In the genomic region with DNA sequence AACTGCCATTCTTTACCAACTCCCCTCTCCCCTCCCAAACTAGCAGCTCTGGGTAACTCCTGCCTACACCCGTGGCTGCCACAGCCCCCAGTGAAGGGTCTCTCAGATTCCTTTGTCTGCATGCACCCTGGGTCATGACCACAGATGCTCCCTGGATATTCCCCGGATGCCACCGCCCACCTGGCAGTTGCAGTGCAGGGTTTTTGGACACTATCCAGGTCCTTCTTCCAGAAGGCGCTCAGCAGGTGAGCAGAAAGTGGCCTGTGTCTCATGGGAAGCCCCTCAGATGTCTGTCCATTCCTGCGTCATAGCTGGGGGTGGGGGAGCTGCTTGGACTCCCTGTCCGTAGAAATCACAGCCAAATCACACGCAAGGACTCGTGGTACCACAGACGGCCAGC, we compare ENCODE assay signal across 15 cellular contexts. TPM values are rescaled to one million over a fixed set of nuclear protein-coding genes. Genes with fewer than 3 reads are reported as not detected.
DNase-seq lines count a peak whose midpoint lies in the region; ATAC-seq and TF ChIP-seq lines count a peak whose summit lies in the region.
"Had no signal": no experiment of that assay in that cellular context is flagged by ENCODE, and none has a peak within 500 bp of the region (broad histone marks: within the 10 kb centered on the region; RNA-seq: fewer than 3 reads in every experiment).

No MANE protein-coding gene starts in this region.

- H3K9me3 ChIP-seq in endodermal cell (ENCODE audit: control insufficient read depth, low read length) (peaks cover 7% of the 10 kb centered on the region), transverse colon (no peaks in the 10 kb centered on the region)

- no peaks in the 10 kb centered on the region for H3K4me1 ChIP-seq in endodermal cell (ENCODE audit: control insufficient read depth, insufficient read depth, low read length)
- peaks cover 46 to 82% (median 68%) of the 10 kb centered on the region in 4 donors for H3K4me1 ChIP-seq in transverse colon

- H3K36me3 ChIP-seq in endodermal cell (ENCODE audit: control insufficient read depth, insufficient read depth, low read length) (no peaks in the 10 kb centered on the region), transverse colon (no peaks in the 10 kb centered on the region)
- H3K36me3 ChIP-seq: brain microvascular endothelial cell had no signal

- no peak for TF ChIP-seq CTCF in endodermal cell (conservative IDR thresholded peaks at IDR 0.05)
- TF ChIP-seq CTCF in transverse colon (IDR thresholded peaks at IDR 0.05): no peak

- H3K27me3 ChIP-seq in endodermal cell (ENCODE audit: control insufficient read depth, insufficient read depth, low read length, poor library complexity, severe bottlenecking) (no peaks in the 10 kb centered on the region), transverse colon (no peaks in the 10 kb centered on the region)
- H3K27me3 ChIP-seq: brain microvascular endothelial cell had no signal

- H3K4me1 Mint-ChIP-seq in endodermal cell: peaks cover 9% of the 10 kb centered on the region

- intact Hi-C loops in transverse colon (cut with DNase I; ENCODE audit: low total_unique reads): loop anchor here (5.0 kb wide), 1 partner anchor 34 kb away; no protein-coding TSS in a partner anchor

- no peak for ATAC-seq in GM18858 (IDR thresholded peaks at IDR 0.05; ENCODE audit: unreplicated experiment)

- in situ Hi-C loops in transverse colon (cut with MboI; ENCODE audit: low pct_ligation_motif_present in 1 of 4, low pct_unique_long_range_greater_than_20kb in 1 of 4, low sequenced_read_pairs in 3 of 4): no loop called here

- peaks cover 1% of the 10 kb centered on the region for H3K9me3 Mint-ChIP-seq in endodermal cell

- H3K9ac ChIP-seq in endodermal cell (ENCODE audit: extremely low read depth, low read length, poor library complexity, severe bottlenecking): no peak overlapping the region
- H3K9ac ChIP-seq: KMS-11 had no signal

- peaks cover 4% of the 10 kb centered on the region for H3K36me3 Mint-ChIP-seq in endodermal cell (ENCODE audit: low read depth)

- peak; percentile 16 for DNase-seq in NCI-H146 (lab: John Stamatoyannopoulos, UW)
- no peak for DNase-seq in NCI-H146 treated with DMSO at 0.1 percent for 48 hours (lab: John Stamatoyannopoulos, UW; ENCODE audit: unreplicated experiment)
- peak; percentile 46 for DNase-seq in COLO668 (lab: John Stamatoyannopoulos, UW; ENCODE audit: unreplicated experiment)
- peak; percentile 75 to 87 for DNase-seq in NCI-H524 (lab: John Stamatoyannopoulos, UW)
- DNase-seq in endodermal cell: no peak
- DNase-seq in AG08396 (ENCODE audit: low spot score): no peak
- DNase-seq in transverse colon: no peak
- DNase-seq: activated gamma-delta T cell; brain microvascular endothelial cell; effector CD8-positive, alpha-beta T cell; foreskin fibroblast; HCEC 1CT; nucleus accumbens had no signal

- peak overlapping the region; percentile 66 for H3K27ac Mint-ChIP-seq in endodermal cell

- no peak for TF ChIP-seq POLR2A in transverse colon (IDR thresholded peaks at IDR 0.05)

- H3K27ac ChIP-seq in endodermal cell (ENCODE audit: low read depth, low read length) (no peak overlapping the region), transverse colon (no peak overlapping the region)
- H3K27ac ChIP-seq: brain microvascular endothelial cell, KMS-11 had no signal

- no peak overlapping the region for H3K4me3 ChIP-seq in endodermal cell (ENCODE audit: low read length)
- H3K4me3 ChIP-seq in transverse colon: no peak overlapping the region

- no peak for TF ChIP-seq EP300 in transverse colon (IDR thresholded peaks at IDR 0.05; ENCODE audit: low read depth)

- H3K27me3 Mint-ChIP-seq in endodermal cell (ENCODE audit: insufficient read depth): no peaks in the 10 kb centered on the region

- 90 to 91% methylated on average over 4 to 9 of the region's 9 CpGs for WGBS in endodermal cell (ENCODE audit: insufficient coverage in 1 of 2, insufficient read length in 1 of 2), 2 experiments
- WGBS in transverse colon (ENCODE audit: low coverage in 1 of 2), 2 donors: 75 to 100% methylated on average over 1 to 9 of the region's 9 CpGs

- no peak overlapping the region for H3K4me3 Mint-ChIP-seq in endodermal cell

RNA-seq across cellular contexts. Expression of a gene that starts 38.8 kb away (rescaled TPM):
- 10 to 100 TPM; 10.9 to 15.4 TPM for total RNA-seq in endodermal cell
- polyA plus RNA-seq in endodermal cell (2013, experiment 1 of 2): 7.1 TPM
- 6.6 TPM for polyA plus RNA-seq in endodermal cell (2013, experiment 2 of 2)
- total RNA-seq in transverse colon: 10 to 100 TPM; 16.2 to 72.2 (median 18.0) TPM

RNA-seq across cellular contexts. Expression of a gene that starts 45.2 kb away (rescaled TPM):
- total RNA-seq in endodermal cell: 100 to 1,000 TPM; 156 to 212 TPM
- 502 TPM for polyA plus RNA-seq in endodermal cell (2013, experiment 1 of 2)
- polyA plus RNA-seq in endodermal cell (2013, experiment 2 of 2): 458 TPM
- total RNA-seq in transverse colon: 10 to 100 TPM in 2 of 4 donors, 1 to 10 TPM in 2; 3.0 to 15.1 (median 8.8) TPM

Comparison
In these comparisons a context has a peak if more than half of its experiments do, and no peak if none do; other contexts are left out.
1. DNase-seq: peak in NCI-H146 (single experiment), COLO668 (single experiment) and NCI-H524 (2 of 2); none in NCI-H146 treated with DMSO at 0.1 percent for 48 hours (single experiment), endodermal cell (single experiment), AG08396 (single experiment) and transverse colon (single experiment).
2. RNA of a gene that starts 45.2 kb away (total RNA-seq): 156 to 212 TPM in endodermal cell; 3.0 to 15.1 TPM in transverse colon; every median in the first group is over 4 times any median in the second.